ENCODE assay signal across 1 cellular context in genomic region chr19:6828306-6828697, GRCh38.
TF ChIP-seq lines count a peak whose summit lies in the region.

No MANE protein-coding gene starts in this region.

TF ChIP-seq in HEK293, 187 proteins besides CTCF, POLR2A, EP300 and RAD21 (continues in another document):
- TF ChIP-seq ZBTB11 (tag by site-specific recombination; conservative IDR thresholded peaks at IDR 0.05; ENCODE audit: low read depth) (no peak), ZNF544 (tag by site-specific recombination; IDR thresholded peaks at IDR 0.05) (no peak), ZNF513 (tag by site-specific recombination; IDR thresholded peaks at IDR 0.05) (no peak), ZNF341 (tag by site-specific recombination; IDR thresholded peaks at IDR 0.05; ENCODE audit: low read depth) (no peak; the same call in 1 of the 2 replicates), ZEB2 (tag by site-specific recombination; IDR thresholded peaks at IDR 0.05) (0 out of 2 replicates have a peak, but pooled peaks have one; percentile 25), ZNF121 (tag by site-specific recombination; IDR thresholded peaks at IDR 0.05) (no peak), SCRT2 (tag by site-specific recombination; IDR thresholded peaks at IDR 0.05) (no peak), ZBTB10 (tag by site-specific recombination; IDR thresholded peaks at IDR 0.05) (peak; percentile 56), PRDM10 (tag by site-specific recombination; IDR thresholded peaks at IDR 0.05) (peak; percentile 42), ZNF561 (tag by site-specific recombination; IDR thresholded peaks at IDR 0.05; ENCODE audit: borderline replicate concordance) (no peak), ZIC2 (tag by site-specific recombination; IDR thresholded peaks at IDR 0.05) (peak; percentile 23; the same call in 1 of the 2 replicates), GLIS1 (tag by site-specific recombination; IDR thresholded peaks at IDR 0.05) (peak; percentile 43; the same call in 1 of the 2 replicates), ZSCAN5A (tag by site-specific recombination; IDR thresholded peaks at IDR 0.05) (no peak), HOXC10 (CRISPR knock-in tag; IDR thresholded peaks at IDR 0.05) (no peak), REST (tag by site-specific recombination; IDR thresholded peaks at IDR 0.05) (no peak), ZNF398 (tag by site-specific recombination; IDR thresholded peaks at IDR 0.05) (no peak), ZNF391 (tag by site-specific recombination; IDR thresholded peaks at IDR 0.05; ENCODE audit: borderline replicate concordance, low read depth) (no peak), ZNF560 (tag by site-specific recombination; IDR thresholded peaks at IDR 0.05; ENCODE audit: borderline replicate concordance) (no peak), ZBTB6 (tag by site-specific recombination; IDR thresholded peaks at IDR 0.05) (peak; percentile 79), ZNF221 (tag by site-specific recombination; IDR thresholded peaks at IDR 0.05; ENCODE audit: borderline replicate concordance) (no peak), ZNF19 (tag by site-specific recombination; IDR thresholded peaks at IDR 0.05; ENCODE audit: low read depth) (no peak), ZBTB7A (tag by site-specific recombination; IDR thresholded peaks at IDR 0.05; ENCODE audit: low read depth) (no peak), ZBTB21 (tag by site-specific recombination; IDR thresholded peaks at IDR 0.05) (peak; percentile 49; the same call in 1 of the 2 replicates), ZNF335 (tag by site-specific recombination; conservative IDR thresholded peaks at IDR 0.05) (no peak), ZNF580 (tag by site-specific recombination; IDR thresholded peaks at IDR 0.05) (no peak), ZBTB8A (tag by site-specific recombination; IDR thresholded peaks at IDR 0.05) (no peak), ZNF707 (tag by site-specific recombination; IDR thresholded peaks at IDR 0.05) (no peak), ZNF530 (tag by site-specific recombination; IDR thresholded peaks at IDR 0.05; ENCODE audit: low read depth) (no peak), ZNF366 (tag by site-specific recombination; conservative IDR thresholded peaks at IDR 0.05) (peak; percentile 66), SP3 (tag by site-specific recombination; IDR thresholded peaks at IDR 0.05) (no peak), SP7 (tag by site-specific recombination; IDR thresholded peaks at IDR 0.05) (peak; percentile 44; the same call in 1 of the 2 replicates), ZNF639 (tag by site-specific recombination; IDR thresholded peaks at IDR 0.05) (peak; percentile 28; the same call in 1 of the 2 replicates)
